1 cellular context compared by ENCODE assay signal in the genomic region with DNA sequence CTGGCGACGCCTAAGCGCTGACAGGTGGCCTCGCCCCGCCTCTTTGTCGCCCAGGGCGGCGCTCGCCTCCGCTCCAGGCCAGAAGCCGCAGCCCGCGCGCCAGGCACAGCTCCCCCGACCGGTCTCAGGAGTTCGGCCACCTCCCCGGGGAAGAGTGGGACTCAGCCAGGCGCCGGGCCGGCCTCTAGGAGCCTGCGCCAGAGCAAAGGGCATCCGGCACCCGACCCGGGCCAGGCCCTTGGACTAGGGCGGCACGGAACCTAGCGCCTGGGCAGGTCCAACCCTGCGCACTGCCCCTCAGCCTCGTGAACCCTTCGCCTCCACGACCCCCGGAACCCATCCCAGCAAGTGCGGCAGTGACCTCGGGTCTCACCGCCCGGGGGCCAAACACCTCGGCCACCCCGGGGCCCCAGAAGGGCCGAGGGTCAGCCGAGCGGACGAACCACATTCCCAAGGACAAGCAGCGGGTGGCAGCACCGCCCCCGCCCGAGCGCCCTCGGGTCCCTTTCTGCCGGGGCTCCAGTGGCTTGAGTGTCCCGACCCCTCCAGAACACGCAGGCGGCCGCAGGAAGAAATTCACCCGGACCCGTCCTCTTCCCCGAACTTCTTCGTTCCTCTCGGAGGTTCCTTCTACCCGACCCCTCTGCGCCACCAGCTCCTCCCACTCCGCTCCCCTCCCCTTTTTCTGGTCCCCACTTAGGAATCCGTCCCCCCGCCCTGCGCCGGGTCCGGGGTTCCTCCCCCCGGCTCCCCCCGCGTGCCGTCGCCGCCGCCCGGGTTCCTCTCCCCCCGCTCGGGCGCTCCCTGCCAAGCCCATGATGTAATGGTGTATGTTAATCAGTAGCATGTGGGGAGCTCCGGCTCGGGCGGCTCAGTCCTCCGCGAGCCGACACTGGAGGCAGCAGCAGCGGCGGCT.
TF ChIP-seq lines count a peak whose summit lies in the region.

No MANE protein-coding gene starts in this region.

TF ChIP-seq in HepG2, 621 proteins besides CTCF, POLR2A, EP300 and RAD21 (continued from another document and continues in another):
- TF ChIP-seq, protein P1, sequence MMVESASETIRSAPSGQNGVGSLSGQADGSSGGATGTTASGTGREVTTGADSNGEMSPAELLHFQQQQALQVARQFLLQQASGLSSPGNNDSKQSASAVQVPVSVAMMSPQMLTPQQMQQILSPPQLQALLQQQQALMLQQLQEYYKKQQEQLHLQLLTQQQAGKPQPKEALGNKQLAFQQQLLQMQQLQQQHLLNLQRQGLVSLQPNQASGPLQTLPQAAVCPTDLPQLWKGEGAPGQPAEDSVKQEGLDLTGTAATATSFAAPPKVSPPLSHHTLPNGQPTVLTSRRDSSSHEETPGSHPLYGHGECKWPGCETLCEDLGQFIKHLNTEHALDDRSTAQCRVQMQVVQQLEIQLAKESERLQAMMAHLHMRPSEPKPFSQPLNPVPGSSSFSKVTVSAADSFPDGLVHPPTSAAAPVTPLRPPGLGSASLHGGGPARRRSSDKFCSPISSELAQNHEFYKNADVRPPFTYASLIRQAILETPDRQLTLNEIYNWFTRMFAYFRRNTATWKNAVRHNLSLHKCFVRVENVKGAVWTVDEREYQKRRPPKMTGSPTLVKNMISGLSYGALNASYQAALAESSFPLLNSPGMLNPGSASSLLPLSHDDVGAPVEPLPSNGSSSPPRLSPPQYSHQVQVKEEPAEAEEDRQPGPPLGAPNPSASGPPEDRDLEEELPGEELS (CRISPR knock-in tag; IDR thresholded peaks at IDR 0.05) = peak; percentile 37; the same call in 1 of the 2 replicates
- peak in 1 of 2 experiments; percentile 84; a peak in 2 of 4 replicates for TF ChIP-seq KLF16 (CRISPR knock-in tag; IDR thresholded peaks at IDR 0.05)
- peak; percentile 53; the same call in 1 of the 3 replicates for TF ChIP-seq MXI1 (IDR thresholded peaks at IDR 0.05; ENCODE audit: borderline replicate concordance, low read depth, low read length)
- TF ChIP-seq, protein P2, sequence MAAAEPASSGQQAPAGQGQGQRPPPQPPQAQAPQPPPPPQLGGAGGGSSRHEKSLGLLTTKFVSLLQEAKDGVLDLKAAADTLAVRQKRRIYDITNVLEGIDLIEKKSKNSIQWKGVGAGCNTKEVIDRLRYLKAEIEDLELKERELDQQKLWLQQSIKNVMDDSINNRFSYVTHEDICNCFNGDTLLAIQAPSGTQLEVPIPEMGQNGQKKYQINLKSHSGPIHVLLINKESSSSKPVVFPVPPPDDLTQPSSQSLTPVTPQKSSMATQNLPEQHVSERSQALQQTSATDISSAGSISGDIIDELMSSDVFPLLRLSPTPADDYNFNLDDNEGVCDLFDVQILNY (CRISPR knock-in tag; conservative IDR thresholded peaks at IDR 0.05) = no peak
- TF ChIP-seq MAF1 (CRISPR knock-in tag; IDR thresholded peaks at IDR 0.05; ENCODE audit: borderline replicate concordance) = no peak
- TF ChIP-seq SOX5 (CRISPR knock-in tag; IDR thresholded peaks at IDR 0.05; ENCODE audit: borderline replicate concordance) = no peak; the same call in 1 of the 2 replicates
- TF ChIP-seq POLR2AphosphoS2 (IDR thresholded peaks at IDR 0.05; ENCODE audit: low read depth, low read length) = peak; percentile 73; the same call in 1 of the 2 replicates
- 0 out of 2 replicates have a peak, but pooled peaks have one; percentile 2 for TF ChIP-seq ZNF124 (CRISPR knock-in tag; IDR thresholded peaks at IDR 0.05)
- TF ChIP-seq ZBTB20 (CRISPR knock-in tag; IDR thresholded peaks at IDR 0.05; ENCODE audit: borderline replicate concordance, low read depth) = no peak
- TF ChIP-seq, protein P3, sequence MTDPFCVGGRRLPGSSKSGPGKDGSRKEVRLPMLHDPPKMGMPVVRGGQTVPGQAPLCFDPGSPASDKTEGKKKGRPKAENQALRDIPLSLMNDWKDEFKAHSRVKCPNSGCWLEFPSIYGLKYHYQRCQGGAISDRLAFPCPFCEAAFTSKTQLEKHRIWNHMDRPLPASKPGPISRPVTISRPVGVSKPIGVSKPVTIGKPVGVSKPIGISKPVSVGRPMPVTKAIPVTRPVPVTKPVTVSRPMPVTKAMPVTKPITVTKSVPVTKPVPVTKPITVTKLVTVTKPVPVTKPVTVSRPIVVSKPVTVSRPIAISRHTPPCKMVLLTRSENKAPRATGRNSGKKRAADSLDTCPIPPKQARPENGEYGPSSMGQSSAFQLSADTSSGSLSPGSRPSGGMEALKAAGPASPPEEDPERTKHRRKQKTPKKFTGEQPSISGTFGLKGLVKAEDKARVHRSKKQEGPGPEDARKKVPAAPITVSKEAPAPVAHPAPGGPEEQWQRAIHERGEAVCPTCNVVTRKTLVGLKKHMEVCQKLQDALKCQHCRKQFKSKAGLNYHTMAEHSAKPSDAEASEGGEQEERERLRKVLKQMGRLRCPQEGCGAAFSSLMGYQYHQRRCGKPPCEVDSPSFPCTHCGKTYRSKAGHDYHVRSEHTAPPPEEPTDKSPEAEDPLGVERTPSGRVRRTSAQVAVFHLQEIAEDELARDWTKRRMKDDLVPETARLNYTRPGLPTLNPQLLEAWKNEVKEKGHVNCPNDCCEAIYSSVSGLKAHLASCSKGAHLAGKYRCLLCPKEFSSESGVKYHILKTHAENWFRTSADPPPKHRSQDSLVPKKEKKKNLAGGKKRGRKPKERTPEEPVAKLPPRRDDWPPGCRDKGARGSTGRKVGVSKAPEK (CRISPR knock-in tag; IDR thresholded peaks at IDR 0.05; ENCODE audit: borderline replicate concordance) = no peak; the same call in 1 of the 2 replicates
- TF ChIP-seq KDM3A (CRISPR knock-in tag; IDR thresholded peaks at IDR 0.05; ENCODE audit: low read depth) = peak; percentile 57
- peak; percentile 67 for TF ChIP-seq KAT7 (CRISPR knock-in tag; IDR thresholded peaks at IDR 0.05; ENCODE audit: borderline replicate concordance)
- no peak for TF ChIP-seq MAFK (conservative IDR thresholded peaks at IDR 0.05 in 1 of 2, IDR thresholded peaks at IDR 0.05 in 1 of 2; ENCODE audit: low read length in 2 of 2)
- no peak for TF ChIP-seq ZNF367 (CRISPR knock-in tag; IDR thresholded peaks at IDR 0.05; ENCODE audit: borderline replicate concordance)
- peak; percentile 90 for TF ChIP-seq ZFY (CRISPR knock-in tag; IDR thresholded peaks at IDR 0.05)
- TF ChIP-seq ZMYM3 (CRISPR knock-in tag; IDR thresholded peaks at IDR 0.05) = peak; percentile 37; the same call in 1 of the 2 replicates
- TF ChIP-seq ESRRA (CRISPR knock-in tag; IDR thresholded peaks at IDR 0.05; ENCODE audit: low read depth) = peak; percentile 86
- TF ChIP-seq HNRNPUL1 (IDR thresholded peaks at IDR 0.05; ENCODE audit: low read depth, low read length) = peak; percentile 33; the same call in 1 of the 2 replicates
- TF ChIP-seq, protein P4, sequence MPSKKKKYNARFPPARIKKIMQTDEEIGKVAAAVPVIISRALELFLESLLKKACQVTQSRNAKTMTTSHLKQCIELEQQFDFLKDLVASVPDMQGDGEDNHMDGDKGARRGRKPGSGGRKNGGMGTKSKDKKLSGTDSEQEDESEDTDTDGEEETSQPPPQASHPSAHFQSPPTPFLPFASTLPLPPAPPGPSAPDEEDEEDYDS (CRISPR knock-in tag; IDR thresholded peaks at IDR 0.05) = peak; percentile 59
- no peak for TF ChIP-seq CEBPB (IDR thresholded peaks at IDR 0.05; ENCODE audit: borderline replicate concordance, low read depth, low read length)
- peak; percentile 68; the same call in 1 of the 2 replicates for TF ChIP-seq ZNF891 (CRISPR knock-in tag; IDR thresholded peaks at IDR 0.05)
- peak; percentile 29; the same call in 1 of the 2 replicates for TF ChIP-seq SMAD3 (CRISPR knock-in tag; IDR thresholded peaks at IDR 0.05)
- TF ChIP-seq, protein P5, sequence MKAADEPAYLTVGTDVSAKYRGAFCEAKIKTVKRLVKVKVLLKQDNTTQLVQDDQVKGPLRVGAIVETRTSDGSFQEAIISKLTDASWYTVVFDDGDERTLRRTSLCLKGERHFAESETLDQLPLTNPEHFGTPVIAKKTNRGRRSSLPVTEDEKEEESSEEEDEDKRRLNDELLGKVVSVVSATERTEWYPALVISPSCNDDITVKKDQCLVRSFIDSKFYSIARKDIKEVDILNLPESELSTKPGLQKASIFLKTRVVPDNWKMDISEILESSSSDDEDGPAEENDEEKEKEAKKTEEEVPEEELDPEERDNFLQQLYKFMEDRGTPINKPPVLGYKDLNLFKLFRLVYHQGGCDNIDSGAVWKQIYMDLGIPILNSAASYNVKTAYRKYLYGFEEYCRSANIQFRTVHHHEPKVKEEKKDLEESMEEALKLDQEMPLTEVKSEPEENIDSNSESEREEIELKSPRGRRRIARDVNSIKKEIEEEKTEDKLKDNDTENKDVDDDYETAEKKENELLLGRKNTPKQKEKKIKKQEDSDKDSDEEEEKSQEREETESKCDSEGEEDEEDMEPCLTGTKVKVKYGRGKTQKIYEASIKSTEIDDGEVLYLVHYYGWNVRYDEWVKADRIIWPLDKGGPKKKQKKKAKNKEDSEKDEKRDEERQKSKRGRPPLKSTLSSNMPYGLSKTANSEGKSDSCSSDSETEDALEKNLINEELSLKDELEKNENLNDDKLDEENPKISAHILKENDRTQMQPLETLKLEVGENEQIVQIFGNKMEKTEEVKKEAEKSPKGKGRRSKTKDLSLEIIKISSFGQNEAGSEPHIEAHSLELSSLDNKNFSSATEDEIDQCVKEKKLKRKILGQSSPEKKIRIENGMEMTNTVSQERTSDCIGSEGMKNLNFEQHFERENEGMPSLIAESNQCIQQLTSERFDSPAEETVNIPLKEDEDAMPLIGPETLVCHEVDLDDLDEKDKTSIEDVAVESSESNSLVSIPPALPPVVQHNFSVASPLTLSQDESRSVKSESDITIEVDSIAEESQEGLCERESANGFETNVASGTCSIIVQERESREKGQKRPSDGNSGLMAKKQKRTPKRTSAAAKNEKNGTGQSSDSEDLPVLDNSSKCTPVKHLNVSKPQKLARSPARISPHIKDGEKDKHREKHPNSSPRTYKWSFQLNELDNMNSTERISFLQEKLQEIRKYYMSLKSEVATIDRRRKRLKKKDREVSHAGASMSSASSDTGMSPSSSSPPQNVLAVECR (CRISPR knock-in tag; IDR thresholded peaks at IDR 0.05; ENCODE audit: borderline replicate concordance) = peak; percentile 89
- no peak for TF ChIP-seq TCF12 (IDR thresholded peaks at IDR 0.05)
- TF ChIP-seq TCF12 (CRISPR knock-in tag; IDR thresholded peaks at IDR 0.05) = no peak
- TF ChIP-seq ZSCAN30 (CRISPR knock-in tag; IDR thresholded peaks at IDR 0.05) = peak; percentile 78; the same call in 1 of the 2 replicates
- TF ChIP-seq, protein P6, sequence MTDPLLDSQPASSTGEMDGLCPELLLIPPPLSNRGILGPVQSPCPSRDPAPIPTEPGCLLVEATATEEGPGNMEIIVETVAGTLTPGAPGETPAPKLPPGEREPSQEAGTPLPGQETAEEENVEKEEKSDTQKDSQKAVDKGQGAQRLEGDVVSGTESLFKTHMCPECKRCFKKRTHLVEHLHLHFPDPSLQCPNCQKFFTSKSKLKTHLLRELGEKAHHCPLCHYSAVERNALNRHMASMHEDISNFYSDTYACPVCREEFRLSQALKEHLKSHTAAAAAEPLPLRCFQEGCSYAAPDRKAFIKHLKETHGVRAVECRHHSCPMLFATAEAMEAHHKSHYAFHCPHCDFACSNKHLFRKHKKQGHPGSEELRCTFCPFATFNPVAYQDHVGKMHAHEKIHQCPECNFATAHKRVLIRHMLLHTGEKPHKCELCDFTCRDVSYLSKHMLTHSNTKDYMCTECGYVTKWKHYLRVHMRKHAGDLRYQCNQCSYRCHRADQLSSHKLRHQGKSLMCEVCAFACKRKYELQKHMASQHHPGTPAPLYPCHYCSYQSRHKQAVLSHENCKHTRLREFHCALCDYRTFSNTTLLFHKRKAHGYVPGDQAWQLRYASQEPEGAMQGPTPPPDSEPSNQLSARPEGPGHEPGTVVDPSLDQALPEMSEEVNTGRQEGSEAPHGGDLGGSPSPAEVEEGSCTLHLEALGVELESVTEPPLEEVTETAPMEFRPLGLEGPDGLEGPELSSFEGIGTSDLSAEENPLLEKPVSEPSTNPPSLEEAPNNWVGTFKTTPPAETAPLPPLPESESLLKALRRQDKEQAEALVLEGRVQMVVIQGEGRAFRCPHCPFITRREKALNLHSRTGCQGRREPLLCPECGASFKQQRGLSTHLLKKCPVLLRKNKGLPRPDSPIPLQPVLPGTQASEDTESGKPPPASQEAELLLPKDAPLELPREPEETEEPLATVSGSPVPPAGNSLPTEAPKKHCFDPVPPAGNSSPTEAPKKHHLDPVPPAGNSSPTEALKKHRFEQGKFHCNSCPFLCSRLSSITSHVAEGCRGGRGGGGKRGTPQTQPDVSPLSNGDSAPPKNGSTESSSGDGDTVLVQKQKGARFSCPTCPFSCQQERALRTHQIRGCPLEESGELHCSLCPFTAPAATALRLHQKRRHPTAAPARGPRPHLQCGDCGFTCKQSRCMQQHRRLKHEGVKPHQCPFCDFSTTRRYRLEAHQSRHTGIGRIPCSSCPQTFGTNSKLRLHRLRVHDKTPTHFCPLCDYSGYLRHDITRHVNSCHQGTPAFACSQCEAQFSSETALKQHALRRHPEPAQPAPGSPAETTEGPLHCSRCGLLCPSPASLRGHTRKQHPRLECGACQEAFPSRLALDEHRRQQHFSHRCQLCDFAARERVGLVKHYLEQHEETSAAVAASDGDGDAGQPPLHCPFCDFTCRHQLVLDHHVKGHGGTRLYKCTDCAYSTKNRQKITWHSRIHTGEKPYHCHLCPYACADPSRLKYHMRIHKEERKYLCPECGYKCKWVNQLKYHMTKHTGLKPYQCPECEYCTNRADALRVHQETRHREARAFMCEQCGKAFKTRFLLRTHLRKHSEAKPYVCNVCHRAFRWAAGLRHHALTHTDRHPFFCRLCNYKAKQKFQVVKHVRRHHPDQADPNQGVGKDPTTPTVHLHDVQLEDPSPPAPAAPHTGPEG (CRISPR knock-in tag; IDR thresholded peaks at IDR 0.05) = peak; percentile 70; the same call in 1 of the 2 replicates
- TF ChIP-seq ZNF589 (CRISPR knock-in tag; conservative IDR thresholded peaks at IDR 0.05) = no peak
- TF ChIP-seq NONO (IDR thresholded peaks at IDR 0.05) = no peak
- TF ChIP-seq NONO (CRISPR knock-in tag; conservative IDR thresholded peaks at IDR 0.05) = peak; percentile 29; the same call in 1 of the 2 replicates
